ENCODE assay signal across 10 cellular contexts in genomic region chr19:46471778-46472543, GRCh38. TPM values are rescaled to one million over a fixed set of nuclear protein-coding genes. Genes with fewer than 3 reads are reported as not detected.
DNase-seq lines count a peak whose midpoint lies in the region; ATAC-seq, FAIRE-seq and TF ChIP-seq lines count a peak whose summit lies in the region.
"Had no signal": no experiment of that assay in that cellular context is flagged by ENCODE, and none has a peak within 500 bp of the region (broad histone marks: within the 10 kb centered on the region; RNA-seq: fewer than 3 reads in every experiment).

No MANE protein-coding gene starts in this region.

- H3K27me3 Mint-ChIP-seq in neural crest cell (ENCODE audit: low read depth): no peaks in the 10 kb centered on the region
- H3K27me3 Mint-ChIP-seq in T-helper 2 cell treated with Interferon-gamma antibody and Interleukin-4, amounts not matched to agents 5 μg/mL and 100 μg/mL, for 36 hours (ENCODE audit: low read depth): peaks cover 48% of the 10 kb centered on the region

- peak overlapping the region; percentile 71 for H3K4me2 ChIP-seq in endothelial cell of umbilical vein (ENCODE audit: insufficient read depth, low read length)

- dilution Hi-C loops in endothelial cell of umbilical vein (cut with MboI; ENCODE audit: extremely low pct_ligation_motif_present, low sequenced_read_pairs): no loop called here

- H3K4me3 Mint-ChIP-seq in neural crest cell: peak overlapping the region; percentile 76
- H3K4me3 Mint-ChIP-seq in T-helper 2 cell treated with Interferon-gamma antibody and Interleukin-4, amounts not matched to agents 5 μg/mL and 100 μg/mL, for 36 hours: no peak overlapping the region

- H3K9me3 ChIP-seq in heart right ventricle (no peaks in the 10 kb centered on the region), endothelial cell of umbilical vein (replicated peaks; ENCODE audit: control insufficient read depth, insufficient read depth, low read length) (no peaks in the 10 kb centered on the region), aorta (ENCODE audit: control insufficient read depth, low read length) (no peaks in the 10 kb centered on the region)

- ATAC-seq in heart right ventricle: no peak
- no peak for ATAC-seq in Right ventricle myocardium inferior
- no peak for ATAC-seq in aorta (ENCODE audit: low FRiP score)

- CTCF ChIA-PET in endothelial cell of umbilical vein (lab: Charles Lee): interaction anchor here (0.7 kb wide), 1 partner anchor 13 kb away, joined by 4 read pairs; no protein-coding TSS in a partner anchor

- BruUV-seq in endothelial cell of umbilical vein (replicated peaks; lab: Mats Ljungman, UMichigan): no TSS peak

- H3K79me2 ChIP-seq in endothelial cell of umbilical vein (ENCODE audit: control insufficient read depth, insufficient read depth, low read length): no peaks in the 10 kb centered on the region

- POLR2A ChIA-PET in endothelial cell of umbilical vein (lab: Charles Lee): no interaction called here

- H3K36me3 ChIP-seq in heart right ventricle (no peaks in the 10 kb centered on the region), endothelial cell of umbilical vein (ENCODE audit: control insufficient read depth in 2 of 2, extremely low read depth in 1 of 2, insufficient read depth in 2 of 2, low read length in 2 of 2) (no peaks in the 10 kb centered on the region), aorta (ENCODE audit: control insufficient read depth in 1 of 2, insufficient read depth in 2 of 2, low read length in 1 of 2) (no peaks in the 10 kb centered on the region)

- H4K20me1 ChIP-seq in endothelial cell of umbilical vein (replicated peaks; ENCODE audit: control insufficient read depth, extremely low read depth, insufficient read depth, low read length): no peaks in the 10 kb centered on the region

- TF ChIP-seq POLR2A in endothelial cell of umbilical vein (IDR thresholded peaks at IDR 0.05; ENCODE audit: low read depth, low read length) (no peak), lower leg skin (IDR thresholded peaks at IDR 0.05) (no peak)

- H3K4me1 Mint-ChIP-seq in neural crest cell: peaks cover 28% of the 10 kb centered on the region
- no peaks in the 10 kb centered on the region for H3K4me1 Mint-ChIP-seq in T-helper 2 cell treated with Interferon-gamma antibody and Interleukin-4, amounts not matched to agents 5 μg/mL and 100 μg/mL, for 36 hours (ENCODE audit: low read depth)

- peaks cover 0 to 24% (median 12%) of the 10 kb centered on the region in 9 donors for H3K4me1 ChIP-seq in heart right ventricle
- peaks cover 4% of the 10 kb centered on the region for H3K4me1 ChIP-seq in endothelial cell of umbilical vein (ENCODE audit: control insufficient read depth, extremely low read depth, insufficient read depth, low read length)
- H3K4me1 ChIP-seq in aorta (ENCODE audit: control insufficient read depth in 1 of 2, insufficient read depth in 2 of 2, low read length in 2 of 2): no peaks in the 10 kb centered on the region

- FAIRE-seq in endothelial cell of umbilical vein (lab: Jason Lieb, UNC): peak; percentile 31

- no peaks in the 10 kb centered on the region for H3K9me1 ChIP-seq in endothelial cell of umbilical vein (replicated peaks; ENCODE audit: control insufficient read depth, extremely low read depth, insufficient read depth, low read length)

- H3K4me3 ChIP-seq in heart right ventricle (peak overlapping the region; percentile 1 to 60 (median 50)), endothelial cell of umbilical vein (replicated peaks in 1 of 3; ENCODE audit: insufficient read depth in 1 of 3, low read depth in 1 of 3, low read length in 3 of 3) (peak overlapping the region; percentile 20 to 38 (median 35)), aorta (ENCODE audit: low read length in 2 of 2) (no peak overlapping the region), lower leg skin (ENCODE audit: low read depth, poor library complexity, severe bottlenecking) (no peak overlapping the region)

- H3K27ac ChIP-seq in heart right ventricle: peak overlapping the region; percentile 23 to 81 (median 71)
- H3K27ac ChIP-seq in endothelial cell of umbilical vein (ENCODE audit: insufficient read depth, low read depth, low read length): no peak overlapping the region
- peak overlapping the region; percentile 71 to 95 for H3K27ac ChIP-seq in aorta (ENCODE audit: low read depth in 1 of 2, low read length in 2 of 2)

- H3K9me3 Mint-ChIP-seq in neural crest cell: no peaks in the 10 kb centered on the region
- H3K9me3 Mint-ChIP-seq in T-helper 2 cell treated with Interferon-gamma antibody and Interleukin-4, amounts not matched to agents 5 μg/mL and 100 μg/mL, for 36 hours: no peaks in the 10 kb centered on the region

- 42 to 47% methylated on average over 15 of the region's 15 CpGs for WGBS in heart right ventricle, 2 donors
- 39 to 41% methylated on average over 15 of the region's 15 CpGs for WGBS in aorta, 2 donors
- 55 to 59% methylated on average over 15 of the region's 15 CpGs for WGBS in lower leg skin, 2 donors

- TF ChIP-seq CTCF in heart right ventricle (IDR thresholded peaks at IDR 0.05) (no peak), endothelial cell of umbilical vein (IDR thresholded peaks at IDR 0.05; ENCODE audit: extremely low read depth in 1 of 2, insufficient read depth in 1 of 2, low read depth in 1 of 2, low read length in 2 of 2) (no peak), neural crest cell (conservative IDR thresholded peaks at IDR 0.05) (no peak), lower leg skin (IDR thresholded peaks at IDR 0.05) (no peak)

- H2AFZ ChIP-seq in endothelial cell of umbilical vein (ENCODE audit: low read depth, low read length): peak overlapping the region; percentile 94

- H3K27ac Mint-ChIP-seq in neural crest cell (ENCODE audit: unreplicated experiment): no peak overlapping the region
- H3K27ac Mint-ChIP-seq in T-helper 2 cell treated with Interferon-gamma antibody and Interleukin-4, amounts not matched to agents 5 μg/mL and 100 μg/mL, for 36 hours: no peak overlapping the region

- peaks cover 0 to 32% (median 12%) of the 10 kb centered on the region in 7 donors for H3K27me3 ChIP-seq in heart right ventricle
- H3K27me3 ChIP-seq in endothelial cell of umbilical vein (ENCODE audit: control insufficient read depth in 2 of 2, insufficient read depth in 2 of 2, low read length in 2 of 2): peaks cover 5 to 8% of the 10 kb centered on the region in 2 experiments
- no peaks in the 10 kb centered on the region for H3K27me3 ChIP-seq in aorta (ENCODE audit: control insufficient read depth in 1 of 2, insufficient read depth in 2 of 2, low read length in 1 of 2)

- intact Hi-C loops in heart right ventricle (cut with DNase I) (no loop called here), Right ventricle myocardium inferior (cut with DNase I) (no loop called here), endothelial cell of umbilical vein (cut with micrococcal nuclease) (no loop called here), aorta (cut with DNase I) (no loop called here), lower leg skin (cut with DNase I; ENCODE audit: low total_unique reads) (no loop called here)

- DNase-seq in heart right ventricle (no peak), Right ventricle myocardium inferior (ENCODE audit: missing footprints) (no peak), endothelial cell of umbilical vein (ENCODE audit: low read depth, low spot score) (no peak), neural crest cell (ENCODE audit: low read depth, low spot score) (no peak), aorta (peak in 1 of 2 donors; percentile 3), NCI-H774 (lab: John Stamatoyannopoulos, UW) (no peak), lower leg skin (ENCODE audit: low spot score in 2 of 2) (no peak)
- DNase-seq in T-helper 2 cell treated with Interferon-gamma antibody and Interleukin-4, amounts not matched to agents 5 μg/mL and 100 μg/mL, for 36 hours (ENCODE audit: low spot score): no peak
- DNase-seq: NCI-H1048 had no signal

- H3K36me3 Mint-ChIP-seq in neural crest cell (ENCODE audit: low read depth): peaks cover 12% of the 10 kb centered on the region
- H3K36me3 Mint-ChIP-seq in T-helper 2 cell treated with Interferon-gamma antibody and Interleukin-4, amounts not matched to agents 5 μg/mL and 100 μg/mL, for 36 hours (ENCODE audit: low read depth): no peaks in the 10 kb centered on the region

- peak overlapping the region; percentile 27 for H3K9ac ChIP-seq in endothelial cell of umbilical vein (replicated peaks; ENCODE audit: extremely low read depth, insufficient read depth, low read length)

RNA-seq across cellular contexts. Expression of gene PNMA8A, which starts 0.6 kb away (rescaled TPM):
- 10 to 100 TPM in 3 of 10 donors, 1 to 10 TPM in 7; 7.2 to 12.3 (median 9.3) TPM for total RNA-seq in heart right ventricle
- 1 to 10 TPM; 2.8 to 3.0 TPM for polyA plus RNA-seq in heart right ventricle
- 7.6 TPM for total RNA-seq in Right ventricle myocardium inferior
- total RNA-seq in endothelial cell of umbilical vein: 0.16 and 0.27 TPM in 2 replicates
- 0.08 and 0.25 TPM in 2 replicates for polyA plus RNA-seq in endothelial cell of umbilical vein
- 0.12 and 0.20 TPM in 2 replicates for polyA plus RNA-seq in endothelial cell of umbilical vein (2011; cell fraction: cytosol; rRNA removed)
- 0.06 and 0.07 TPM in 2 replicates for polyA plus RNA-seq in endothelial cell of umbilical vein (2011; cell fraction: nucleus; rRNA removed)
- 6.2 and 10.0 TPM in 2 replicates for polyA plus RNA-seq in endothelial cell of umbilical vein (2012)
- 0.07 and 0.13 TPM in 2 replicates for polyA minus RNA-seq in endothelial cell of umbilical vein
- not detected for polyA minus RNA-seq in endothelial cell of umbilical vein (2011; cell fraction: cytosol; rRNA and poly(A)+ RNA removed)
- not detected in 2 replicates for polyA minus RNA-seq in endothelial cell of umbilical vein (2011; cell fraction: nucleus; rRNA and poly(A)+ RNA removed)
- 28.4 and 29.9 TPM in 2 replicates for total RNA-seq in neural crest cell
- total RNA-seq in aorta: 10 to 100 TPM in 1 of 2 donors, 1 to 10 TPM in 1; 6.8 to 12.4 TPM
- polyA plus RNA-seq in aorta: 1 to 10 TPM; 3.3 to 6.8 TPM
- total RNA-seq in lower leg skin: 1 to 10 TPM in 3 of 4 donors, under 1 TPM in 1; 0.30 to 4.0 (median 2.7) TPM
- total RNA-seq: T-helper 2 cell treated with Interferon-gamma antibody and Interleukin-4, amounts not matched to agents 100 ng/mL and 5 ng/mL, for 36 hours had no signal

RNA-seq across cellular contexts. Expression of gene PNMA8B, which starts 23.7 kb away (rescaled TPM):
- under 1 TPM; 0.47 to 0.95 (median 0.65) TPM for total RNA-seq in heart right ventricle
- under 1 TPM; 0.37 to 0.81 TPM for polyA plus RNA-seq in heart right ventricle
- total RNA-seq in Right ventricle myocardium inferior: 0.68 TPM
- 0.11 TPM in 1 of 2 replicates, not detected in the other for total RNA-seq in endothelial cell of umbilical vein
- 0.02 TPM in 1 of 2 replicates, not detected in the other for polyA plus RNA-seq in endothelial cell of umbilical vein
- polyA plus RNA-seq in endothelial cell of umbilical vein (2011; cell fraction: cytosol; rRNA removed): not detected in 2 replicates
- not detected in 2 replicates for polyA plus RNA-seq in endothelial cell of umbilical vein (2011; cell fraction: nucleus; rRNA removed)
- 0.04 TPM in 1 of 2 replicates, not detected in the other for polyA plus RNA-seq in endothelial cell of umbilical vein (2012)
- not detected in 2 replicates for polyA minus RNA-seq in endothelial cell of umbilical vein
- polyA minus RNA-seq in endothelial cell of umbilical vein (2011; cell fraction: cytosol; rRNA and poly(A)+ RNA removed): not detected
- polyA minus RNA-seq in endothelial cell of umbilical vein (2011; cell fraction: nucleus; rRNA and poly(A)+ RNA removed): not detected in 2 replicates
- total RNA-seq in neural crest cell: 4.6 and 5.3 TPM in 2 replicates
- total RNA-seq in aorta: 1 to 10 TPM; 1.5 to 5.2 TPM
- under 1 TPM; 0.75 to 0.82 TPM for polyA plus RNA-seq in aorta
- 1 to 10 TPM; 2.0 to 5.8 (median 2.8) TPM for total RNA-seq in lower leg skin
- total RNA-seq: T-helper 2 cell treated with Interferon-gamma antibody and Interleukin-4, amounts not matched to agents 100 ng/mL and 5 ng/mL, for 36 hours had no signal

RNA-seq across cellular contexts. Expression of gene PNMA8C, which starts 43.2 kb away (rescaled TPM):
- under 1 TPM in 5 of 10 donors, not detected in 5; 0.07 to 0.13 (median 0.08) TPM for total RNA-seq in heart right ventricle
- polyA plus RNA-seq in heart right ventricle: under 1 TPM; 0.01 to 0.07 TPM
- not detected for total RNA-seq in Right ventricle myocardium inferior
- total RNA-seq in endothelial cell of umbilical vein: 0.07 TPM in 1 of 2 replicates, not detected in the other
- polyA plus RNA-seq in endothelial cell of umbilical vein: not detected in 2 replicates
- not detected in 2 replicates for polyA plus RNA-seq in endothelial cell of umbilical vein (2011; cell fraction: cytosol; rRNA removed)
- polyA plus RNA-seq in endothelial cell of umbilical vein (2011; cell fraction: nucleus; rRNA removed): not detected in 2 replicates
- not detected in 2 replicates for polyA plus RNA-seq in endothelial cell of umbilical vein (2012)
- not detected in 2 replicates for polyA minus RNA-seq in endothelial cell of umbilical vein
- polyA minus RNA-seq in endothelial cell of umbilical vein (2011; cell fraction: cytosol; rRNA and poly(A)+ RNA removed): not detected
- polyA minus RNA-seq in endothelial cell of umbilical vein (2011; cell fraction: nucleus; rRNA and poly(A)+ RNA removed): not detected in 2 replicates
- 1.4 and 1.7 TPM in 2 replicates for total RNA-seq in neural crest cell
- total RNA-seq in aorta: 1 to 10 TPM; 3.1 to 4.3 TPM
- polyA plus RNA-seq in aorta: 1 to 10 TPM; 1.2 to 1.6 TPM
- not detected for total RNA-seq in lower leg skin
- total RNA-seq: T-helper 2 cell treated with Interferon-gamma antibody and Interleukin-4, amounts not matched to agents 100 ng/mL and 5 ng/mL, for 36 hours had no signal

RNA-seq across cellular contexts. Expression of gene CCDC8, which starts 58.6 kb away (rescaled TPM):
- total RNA-seq in heart right ventricle (10 to 100 TPM; 21.3 to 37.3 (median 28.6) TPM), Right ventricle myocardium inferior (28.9 TPM), endothelial cell of umbilical vein (0.35 and 0.75 TPM in 2 replicates), neural crest cell (23.9 and 25.1 TPM in 2 replicates), aorta (10 to 100 TPM; 18.8 to 25.7 TPM), lower leg skin (10 to 100 TPM in 1 of 4 donors, 1 to 10 TPM in 3; 1.1 to 11.5 (median 4.2) TPM)
- polyA plus RNA-seq in heart right ventricle (10 to 100 TPM; 14.4 to 15.0 TPM), endothelial cell of umbilical vein (0.18 and 0.19 TPM in 2 replicates), aorta (10 to 100 TPM in 1 of 2 donors, 1 to 10 TPM in 1; 9.6 to 11.0 TPM)
- 0.21 and 0.26 TPM in 2 replicates for polyA plus RNA-seq in endothelial cell of umbilical vein (2011; cell fraction: cytosol; rRNA removed)
- polyA plus RNA-seq in endothelial cell of umbilical vein (2011; cell fraction: nucleus; rRNA removed): 0.06 and 0.13 TPM in 2 replicates
- 0.19 and 0.67 TPM in 2 replicates for polyA plus RNA-seq in endothelial cell of umbilical vein (2012)
- polyA minus RNA-seq in endothelial cell of umbilical vein: 0.21 and 0.22 TPM in 2 replicates
- not detected for polyA minus RNA-seq in endothelial cell of umbilical vein (2011; cell fraction: cytosol; rRNA and poly(A)+ RNA removed)
- 0.14 TPM in 1 of 2 replicates, not detected in the other for polyA minus RNA-seq in endothelial cell of umbilical vein (2011; cell fraction: nucleus; rRNA and poly(A)+ RNA removed)
- total RNA-seq: T-helper 2 cell treated with Interferon-gamma antibody and Interleukin-4, amounts not matched to agents 100 ng/mL and 5 ng/mL, for 36 hours had no signal

Comparison
In these comparisons a context has a peak if more than half of its experiments do, and no peak if none do; other contexts are left out.
1. H3K4me3 ChIP-seq: peak in heart right ventricle (10 of 10) and endothelial cell of umbilical vein (3 of 3); none in aorta (0 of 2) and lower leg skin (single experiment).